ENCODE assay signal across 10 cellular contexts in genomic region chr22:39148024-39148726, GRCh38. TPM values are rescaled to one million over a fixed set of nuclear protein-coding genes. Genes with fewer than 3 reads are reported as not detected.
DNase-seq lines count a peak whose midpoint lies in the region; ATAC-seq and TF ChIP-seq lines count a peak whose summit lies in the region.
"Had no signal": no experiment of that assay in that cellular context is flagged by ENCODE, and none has a peak within 500 bp of the region (broad histone marks: within the 10 kb centered on the region; RNA-seq: fewer than 3 reads in every experiment).

No MANE protein-coding gene starts in this region.

- H3K27ac ChIP-seq in body of pancreas (peak overlapping the region in 3 of 4 donors; percentile 53 to 64 (median 61)), mucosa of rectum (ENCODE audit: low read depth in 2 of 2, low read length in 2 of 2) (peak overlapping the region; percentile 46 to 71), thoracic aorta (peak overlapping the region; percentile 74 to 97)
- H3K27ac ChIP-seq: SJSA1 had no signal

- no peak for TF ChIP-seq POLR2A in body of pancreas (IDR thresholded peaks at IDR 0.05)

- no peak overlapping the region for H3K4me3 Mint-ChIP-seq in activated CD8-positive, alpha-beta T cell treated with anti-CD3 and anti-CD28 coated beads for 36 hours
- no peak overlapping the region for H3K4me3 Mint-ChIP-seq in activated CD8-positive, alpha-beta T cell treated with anti-CD3 and anti-CD28 coated beads, Interleukin-2, amount 10 ng/mL, durations not matched to agents 7 days and 5 days

- H3K4me3 ChIP-seq in body of pancreas, result no peak overlapping the region
- no peak overlapping the region for H3K4me3 ChIP-seq in mucosa of rectum (ENCODE audit: low read length in 2 of 2)
- H3K4me3 ChIP-seq in thoracic aorta, result no peak overlapping the region
- H3K4me3 ChIP-seq: SJSA1 had no signal

- H3K36me3 ChIP-seq in body of pancreas (replicated peaks in 1 of 2; ENCODE audit: insufficient read depth in 1 of 2, low read depth in 2 of 2), result no peaks in the 10 kb centered on the region
- H3K36me3 ChIP-seq in mucosa of rectum (ENCODE audit: control insufficient read depth in 2 of 2, insufficient read depth in 2 of 2, low read length in 2 of 2), result peaks cover 0 to 2% of the 10 kb centered on the region in 2 donors
- H3K36me3 ChIP-seq in thoracic aorta, result peaks cover 5% of the 10 kb centered on the region

- WGBS in body of pancreas, 2 donors, result 72 to 83% methylated on average over 14 to 16 of the region's 16 CpGs

- no peaks in the 10 kb centered on the region for H3K9me3 Mint-ChIP-seq in activated CD8-positive, alpha-beta T cell treated with anti-CD3 and anti-CD28 coated beads for 36 hours
- H3K9me3 Mint-ChIP-seq in activated CD8-positive, alpha-beta T cell treated with anti-CD3 and anti-CD28 coated beads, Interleukin-2, amount 10 ng/mL, durations not matched to agents 7 days and 5 days (ENCODE audit: insufficient read depth), result no peaks in the 10 kb centered on the region

- DNase-seq in activated CD8-positive, alpha-beta T cell treated with anti-CD3 and anti-CD28 coated beads for 36 hours, result no peak
- DNase-seq in activated CD8-positive, alpha-beta T cell treated with anti-CD3 and anti-CD28 coated beads, Interleukin-2, amount 10 ng/mL, durations not matched to agents 7 days and 5 days, result no peak
- DNase-seq in body of pancreas, result no peak
- DNase-seq in thoracic aorta (ENCODE audit: low spot score), result no peak
- no peak for DNase-seq in NOMO-1 treated with dmso at 0.1 percent for 144 hours (lab: John Stamatoyannopoulos, UW; ENCODE audit: unreplicated experiment)
- no peak for DNase-seq in superior temporal gyrus (ENCODE audit: extremely low spot score)
- DNase-seq in NCI-H2029 treated with DMSO at 0.1 percent for 48 hours (lab: John Stamatoyannopoulos, UW), result no peak
- DNase-seq: NCI-H2081 treated with DMSO at 0.1 percent for 48 hours had no signal

- peak overlapping the region; percentile 88 for H3K27ac Mint-ChIP-seq in activated CD8-positive, alpha-beta T cell treated with anti-CD3 and anti-CD28 coated beads for 36 hours
- no peak overlapping the region for H3K27ac Mint-ChIP-seq in activated CD8-positive, alpha-beta T cell treated with anti-CD3 and anti-CD28 coated beads, Interleukin-2, amount 10 ng/mL, durations not matched to agents 7 days and 5 days

- no peak for TF ChIP-seq CTCF in activated CD8-positive, alpha-beta T cell treated with anti-CD3 and anti-CD28 coated beads for 36 hours (IDR thresholded peaks at IDR 0.05)
- TF ChIP-seq CTCF in body of pancreas (IDR thresholded peaks at IDR 0.05) (no peak), thoracic aorta (IDR thresholded peaks at IDR 0.05) (no peak)

- CTCF ChIA-PET in activated CD8-positive, alpha-beta T cell treated with anti-CD3 and anti-CD28 coated beads for 36 hours (lab: Charles Lee), result interaction anchor here (1.0 to 2.0 kb wide), 9 partner anchors 13 to 278 kb away, joined by 3 to 11 read pairs (median 4); partner anchors contain the start of gene RPL3
- CTCF ChIA-PET in activated CD8-positive, alpha-beta T cell treated with anti-CD3 and anti-CD28 coated beads, Interleukin-2, amount 10 ng/mL, durations not matched to agents 7 days and 5 days (lab: Charles Lee), result interaction anchor here (1.3 to 6.4 kb wide), 5 partner anchors 22 to 279 kb away, joined by 3 to 29 read pairs (median 15); partner anchors contain the start of gene RPL3

- H3K9ac ChIP-seq in mucosa of rectum (ENCODE audit: low read depth in 1 of 2, low read length in 2 of 2), result no peak overlapping the region

- POLR2A ChIA-PET in activated CD8-positive, alpha-beta T cell treated with anti-CD3 and anti-CD28 coated beads for 36 hours (lab: Charles Lee), result interaction anchor here (1.1 to 3.3 kb wide), 6 partner anchors 9 to 277 kb away, joined by 3 to 19 read pairs (median 4); partner anchors contain the start of gene RPL3
- POLR2A ChIA-PET in activated CD8-positive, alpha-beta T cell treated with anti-CD3 and anti-CD28 coated beads, Interleukin-2, amount 10 ng/mL, durations not matched to agents 7 days and 5 days (lab: Charles Lee), result interaction anchor here (0.8 to 8.8 kb wide), 2 partner anchors 60 to 170 kb away, joined by 3 to 63 read pairs; partner anchors contain the start of gene RPL3

- H3K27me3 Mint-ChIP-seq in activated CD8-positive, alpha-beta T cell treated with anti-CD3 and anti-CD28 coated beads for 36 hours, result no peaks in the 10 kb centered on the region
- no peaks in the 10 kb centered on the region for H3K27me3 Mint-ChIP-seq in activated CD8-positive, alpha-beta T cell treated with anti-CD3 and anti-CD28 coated beads, Interleukin-2, amount 10 ng/mL, durations not matched to agents 7 days and 5 days (ENCODE audit: low read depth)

- H3K9me3 ChIP-seq in body of pancreas, result no peaks in the 10 kb centered on the region
- H3K9me3 ChIP-seq in mucosa of rectum (ENCODE audit: control insufficient read depth in 2 of 2, low read length in 2 of 2), result no peaks in the 10 kb centered on the region
- H3K9me3 ChIP-seq in thoracic aorta, result no peaks in the 10 kb centered on the region

- intact Hi-C loops in activated CD8-positive, alpha-beta T cell treated with anti-CD3 and anti-CD28 coated beads for 36 hours (cut with micrococcal nuclease), result no loop called here
- intact Hi-C loops in body of pancreas (cut with DNase I), result no loop called here

- no peak for ATAC-seq in activated CD8-positive, alpha-beta T cell treated with anti-CD3 and anti-CD28 coated beads for 36 hours
- no peak for ATAC-seq in activated CD8-positive, alpha-beta T cell treated with anti-CD3 and anti-CD28 coated beads, Interleukin-2, amount 10 ng/mL, durations not matched to agents 7 days and 5 days
- ATAC-seq in body of pancreas (no peak), thoracic aorta (ENCODE audit: insufficient number of reproducible peaks, low FRiP score, low read depth) (no peak)

- H3K36me3 Mint-ChIP-seq in activated CD8-positive, alpha-beta T cell treated with anti-CD3 and anti-CD28 coated beads for 36 hours (ENCODE audit: low read depth), result peaks cover 2% of the 10 kb centered on the region
- H3K36me3 Mint-ChIP-seq in activated CD8-positive, alpha-beta T cell treated with anti-CD3 and anti-CD28 coated beads, Interleukin-2, amount 10 ng/mL, durations not matched to agents 7 days and 5 days (ENCODE audit: low read depth), result peaks cover 9% of the 10 kb centered on the region

- H3K27me3 ChIP-seq in body of pancreas (no peaks in the 10 kb centered on the region), mucosa of rectum (ENCODE audit: control insufficient read depth in 2 of 2, insufficient read depth in 2 of 2, low read length in 2 of 2) (peaks cover 0 to under 1% of the 10 kb centered on the region in 2 donors), thoracic aorta (replicated peaks; ENCODE audit: insufficient read depth) (no peaks in the 10 kb centered on the region)
- H3K27me3 ChIP-seq: SJSA1 had no signal

- H3K4me1 ChIP-seq in body of pancreas, result peaks cover 81% of the 10 kb centered on the region
- peaks cover 36 to 53% of the 10 kb centered on the region in 2 donors for H3K4me1 ChIP-seq in mucosa of rectum (ENCODE audit: control insufficient read depth in 2 of 2, insufficient read depth in 2 of 2, low read length in 2 of 2)
- peaks cover 39 to 74% of the 10 kb centered on the region in 2 donors for H3K4me1 ChIP-seq in thoracic aorta (ENCODE audit: control insufficient read depth in 1 of 2, low read depth in 2 of 2)

- peaks cover 52% of the 10 kb centered on the region for H3K4me1 Mint-ChIP-seq in activated CD8-positive, alpha-beta T cell treated with anti-CD3 and anti-CD28 coated beads for 36 hours (ENCODE audit: low read depth)
- H3K4me1 Mint-ChIP-seq in activated CD8-positive, alpha-beta T cell treated with anti-CD3 and anti-CD28 coated beads, Interleukin-2, amount 10 ng/mL, durations not matched to agents 7 days and 5 days (ENCODE audit: low read depth), result peaks cover 49% of the 10 kb centered on the region

RNA-seq across cellular contexts. Expression of gene CBX7, which starts 4.3 kb away (rescaled TPM):
- total RNA-seq in activated CD8-positive, alpha-beta T cell treated with anti-CD3 and anti-CD28 coated beads for 36 hours, result 10 to 100 TPM; 23.6 to 25.0 TPM
- 1 to 10 TPM; 8.6 to 8.7 TPM for total RNA-seq in activated CD8-positive, alpha-beta T cell treated with anti-CD3 and anti-CD28 coated beads, Interleukin-2, amount 10 ng/mL, durations not matched to agents 7 days and 5 days
- total RNA-seq in body of pancreas, result 10 to 100 TPM; 38.1 to 41.2 TPM
- 100 to 1,000 TPM; 170 to 174 TPM for total RNA-seq in thoracic aorta

RNA-seq across cellular contexts. Expression of gene APOBEC3H, which starts 51.1 kb away (rescaled TPM):
- total RNA-seq in activated CD8-positive, alpha-beta T cell treated with anti-CD3 and anti-CD28 coated beads for 36 hours, result 1 to 10 TPM; 6.8 to 7.1 TPM
- total RNA-seq in activated CD8-positive, alpha-beta T cell treated with anti-CD3 and anti-CD28 coated beads, Interleukin-2, amount 10 ng/mL, durations not matched to agents 7 days and 5 days, result 10 to 100 TPM; 82.8 to 89.7 TPM
- total RNA-seq in body of pancreas (not detected), thoracic aorta (1 to 10 TPM in 1 of 2 donors, not detected in 1; 1.6 TPM)
- total RNA-seq: SJSA1 had no signal

Comparison
In these comparisons a context has a peak if more than half of its experiments do, and no peak if none do; other contexts are left out.
1. RNA of gene APOBEC3H, which starts 51.1 kb away (total RNA-seq): 82.8 to 89.7 TPM in activated CD8-positive, alpha-beta T cell treated with anti-CD3 and anti-CD28 coated beads, Interleukin-2, amount 10 ng/mL, durations not matched to agents 7 days and 5 days; 6.8 to 7.1 TPM in activated CD8-positive, alpha-beta T cell treated with anti-CD3 and anti-CD28 coated beads for 36 hours, 1.6 TPM in thoracic aorta and not detected in body of pancreas; every median in the first group is over 10 times any median in the second.
2. RNA of gene CBX7, which starts 4.3 kb away (total RNA-seq): 170 to 174 TPM in thoracic aorta; 38.1 to 41.2 TPM in body of pancreas, 23.6 to 25.0 TPM in activated CD8-positive, alpha-beta T cell treated with anti-CD3 and anti-CD28 coated beads for 36 hours and 8.6 to 8.7 TPM in activated CD8-positive, alpha-beta T cell treated with anti-CD3 and anti-CD28 coated beads, Interleukin-2, amount 10 ng/mL, durations not matched to agents 7 days and 5 days; every median in the first group is over 4 times any median in the second.
3. Peak in every context shown above with its lines, with median percentiles within 50 percentile points of each other: H3K27ac ChIP-seq.